ENCODE assay signal across 8 cellular contexts in the genomic region with DNA sequence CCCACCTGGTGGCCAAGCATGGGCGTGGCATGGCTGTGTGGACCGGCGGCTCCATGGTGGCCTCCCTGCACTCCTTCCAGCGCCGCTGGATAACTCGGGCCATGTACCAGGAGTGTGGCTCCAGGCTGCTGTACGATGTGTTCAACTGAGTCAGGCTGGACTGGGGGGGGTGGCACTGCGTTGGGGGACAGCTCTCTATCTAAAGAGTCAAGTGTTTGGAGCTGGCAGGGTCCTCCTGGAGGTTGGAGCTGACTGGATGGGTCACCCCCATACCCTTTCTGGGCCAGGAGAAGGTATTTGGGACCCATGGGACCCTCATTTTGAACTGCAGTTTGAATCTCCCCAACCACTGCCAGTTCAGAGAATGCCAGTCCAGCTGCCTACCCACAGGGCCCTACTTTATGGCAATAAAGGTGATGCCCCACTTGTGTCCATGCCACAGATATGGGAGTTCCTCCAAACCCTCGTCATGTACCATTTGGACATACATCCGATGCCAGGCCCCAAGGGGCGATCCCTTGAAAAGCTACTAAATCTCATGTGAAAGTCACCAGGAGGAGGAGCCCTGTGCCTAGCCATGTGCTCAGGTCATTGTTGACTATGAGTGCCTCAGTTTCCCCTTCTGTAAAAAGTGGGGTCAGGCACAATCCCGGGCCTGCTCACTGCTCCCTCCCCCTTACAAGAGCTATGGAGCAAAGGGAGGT. TPM values are rescaled to one million over a fixed set of nuclear protein-coding genes. Genes with fewer than 3 reads are reported as not detected.
DNase-seq lines count a peak whose midpoint lies in the region; ATAC-seq, FAIRE-seq and TF ChIP-seq lines count a peak whose summit lies in the region.

No MANE protein-coding gene starts in this region.

- peak; percentile 75 for FAIRE-seq in GM19239 (lab: Jason Lieb, UNC)

- no peak overlapping the region for H3K9ac ChIP-seq in iPS-18a (ENCODE audit: low read length)

- H3K4me3 ChIP-seq in AG04449 (ENCODE audit: low read depth, low read length) (peak overlapping the region; percentile 58), iPS-18a (ENCODE audit: low read length) (peak overlapping the region; percentile 61)

- DNase-seq in AG04449 (ENCODE audit: low read depth, low spot score) (no peak), GM19239 (ENCODE audit: insufficient read length, low spot score) (peak; percentile 83), NCI-H82 (lab: John Stamatoyannopoulos, UW) (peak; percentile 92), COLO668 (lab: John Stamatoyannopoulos, UW; ENCODE audit: unreplicated experiment) (no peak)
- no peak for DNase-seq in activated naive CD4-positive, alpha-beta T cell treated with anti-CD3 and anti-CD28 coated beads, Interleukin-2, amount 50 U/mL, for 72 hours (ENCODE audit: low spot score in 2 of 2)
- DNase-seq in stimulated activated CD4-positive, alpha-beta T cell treated with anti-CD3 and anti-CD28 coated beads, Interleukin-4, amount 100 ng/mL, for 1 hour, result peak; percentile 78

- H3K9me3 ChIP-seq in iPS-18a (ENCODE audit: control insufficient read depth, low read depth, low read length), result no peaks in the 10 kb centered on the region

- POLR2A ChIA-PET in AG04449 (lab: Yijun Ruan, JAX), result no interaction called here

- peak; percentile 56 to 64 for ATAC-seq in activated naive CD4-positive, alpha-beta T cell treated with anti-CD3 and anti-CD28 coated beads, Interleukin-2, amount 50 U/mL, for 72 hours
- no peak for ATAC-seq in HG02642 (IDR thresholded peaks at IDR 0.05; ENCODE audit: poor library complexity, unreplicated experiment)

- peak overlapping the region in 1 of 2 donors; percentile 92 for H3K27ac Mint-ChIP-seq in activated naive CD4-positive, alpha-beta T cell treated with anti-CD3 and anti-CD28 coated beads, Interleukin-2, amount 50 U/mL, for 72 hours

- peak; percentile 95 for TF ChIP-seq CTCF in AG04449 (IDR thresholded peaks at IDR 0.05; ENCODE audit: insufficient read depth, low read length, missing control alignments)

- H3K27ac ChIP-seq in iPS-18a (ENCODE audit: low read length), result no peak overlapping the region

- CTCF ChIA-PET in AG04449 (lab: Yijun Ruan, JAX), result interaction anchor here (0.7 to 8.7 kb wide), 30 partner anchors 10 to 402 kb away, joined by 3 to 99 read pairs (median 5); partner anchors contain the start of genes CBFA2T2, E2F1 and PXMP4

- H3K4me1 ChIP-seq in iPS-18a (ENCODE audit: control insufficient read depth, low read depth, low read length), result peaks cover 15% of the 10 kb centered on the region

- no peaks in the 10 kb centered on the region for H3K36me3 ChIP-seq in iPS-18a (ENCODE audit: control insufficient read depth, low read depth, low read length)

- peaks cover 5 to 6% of the 10 kb centered on the region in 2 donors for H3K36me3 Mint-ChIP-seq in activated naive CD4-positive, alpha-beta T cell treated with anti-CD3 and anti-CD28 coated beads, Interleukin-2, amount 50 U/mL, for 72 hours

- H3K27me3 ChIP-seq in iPS-18a (ENCODE audit: control insufficient read depth, insufficient read depth, low read length), result peaks cover 8% of the 10 kb centered on the region

- no peaks in the 10 kb centered on the region for H3K9me3 Mint-ChIP-seq in activated naive CD4-positive, alpha-beta T cell treated with anti-CD3 and anti-CD28 coated beads, Interleukin-2, amount 50 U/mL, for 72 hours

RNA-seq across cellular contexts. Expression of gene ACTL10, which starts 1.5 kb away (rescaled TPM):
- 1 to 10 TPM; 1.2 to 2.4 TPM for total RNA-seq in activated naive CD4-positive, alpha-beta T cell treated with anti-CD3 and anti-CD28 coated beads, Interleukin-2, amount 50 U/mL, for 72 hours

RNA-seq across cellular contexts. Expression of gene NECAB3, which starts 6.0 kb away (rescaled TPM):
- 10 to 100 TPM; 24.5 to 43.0 TPM for total RNA-seq in activated naive CD4-positive, alpha-beta T cell treated with anti-CD3 and anti-CD28 coated beads, Interleukin-2, amount 50 U/mL, for 72 hours

RNA-seq across cellular contexts. Expression of gene C20orf144, which starts 6.1 kb away (rescaled TPM):
- total RNA-seq in activated naive CD4-positive, alpha-beta T cell treated with anti-CD3 and anti-CD28 coated beads, Interleukin-2, amount 50 U/mL, for 72 hours, result under 1 TPM; 0.23 to 0.43 TPM

RNA-seq across cellular contexts. Expression of gene E2F1, which starts 17.9 kb away (rescaled TPM):
- 10 to 100 TPM; 62.4 to 76.4 TPM for total RNA-seq in activated naive CD4-positive, alpha-beta T cell treated with anti-CD3 and anti-CD28 coated beads, Interleukin-2, amount 50 U/mL, for 72 hours

RNA-seq across cellular contexts. Expression of gene PXMP4, which starts 51.9 kb away (rescaled TPM):
- total RNA-seq in activated naive CD4-positive, alpha-beta T cell treated with anti-CD3 and anti-CD28 coated beads, Interleukin-2, amount 50 U/mL, for 72 hours, result 10 to 100 TPM; 10.3 to 12.5 TPM

Comparison
In these comparisons a context has a peak if more than half of its experiments do, and no peak if none do; other contexts are left out.
1. DNase-seq: peak in GM19239 (single experiment), NCI-H82 (single experiment) and stimulated activated CD4-positive, alpha-beta T cell treated with anti-CD3 and anti-CD28 coated beads, Interleukin-4, amount 100 ng/mL, for 1 hour (single experiment); none in AG04449 (single experiment), activated naive CD4-positive, alpha-beta T cell treated with anti-CD3 and anti-CD28 coated beads, Interleukin-2, amount 50 U/mL, for 72 hours (0 of 2) and COLO668 (single experiment).